In the genomic region with DNA sequence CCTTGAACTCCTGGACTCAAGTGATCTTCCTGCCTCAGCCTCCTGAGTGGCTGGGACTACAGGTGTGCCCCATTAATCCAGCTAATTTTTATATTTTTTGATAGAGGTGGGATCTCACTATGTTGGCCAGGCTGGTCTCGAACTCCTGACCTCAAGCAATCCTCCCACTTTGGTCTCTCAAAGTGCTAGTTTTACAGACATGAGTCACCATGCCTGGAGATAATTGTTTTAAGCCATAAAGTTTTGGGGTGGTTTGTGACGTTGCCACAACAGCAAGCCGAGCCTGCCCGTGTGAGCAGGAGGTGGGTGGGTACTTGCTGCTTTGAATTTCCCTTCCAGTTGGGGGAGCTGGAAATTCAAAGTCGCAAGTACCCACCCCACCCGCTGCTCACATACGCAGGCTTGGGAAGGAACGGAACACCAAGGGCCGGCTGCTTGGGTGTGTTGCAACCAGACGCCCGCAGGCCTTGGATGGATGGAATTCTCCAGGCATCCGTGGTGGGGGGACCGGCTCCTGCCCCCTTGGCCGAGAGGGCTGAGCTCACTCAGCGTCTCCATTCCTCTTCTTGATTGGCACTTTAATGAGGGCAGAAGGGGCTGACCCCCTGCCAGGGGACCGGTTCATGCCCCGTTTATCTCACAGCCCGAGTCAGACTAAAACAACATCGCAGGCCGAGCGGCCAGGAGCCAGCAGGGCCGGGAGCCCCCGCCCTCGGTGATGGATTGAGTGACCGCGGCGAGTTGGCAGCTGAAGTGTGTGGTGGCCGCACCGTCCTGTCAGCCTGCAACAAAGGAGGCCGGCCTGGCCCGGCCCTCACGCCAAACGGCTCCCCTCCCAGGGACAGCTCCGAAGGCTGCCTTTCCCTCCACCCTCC, we compare ENCODE assay signal across 10 cellular contexts.
A peak's percentile ranks its signal among the peaks of the same experiment; 100 is the strongest.
DNase-seq lines count a peak whose midpoint lies in the region; ATAC-seq, FAIRE-seq and TF ChIP-seq lines count a peak whose summit lies in the region.
"Had no signal": no experiment of that assay in that cellular context is flagged by ENCODE, and none has a peak within 500 bp of the region (broad histone marks: within the 10 kb centered on the region; RNA-seq: fewer than 3 reads in every experiment).

No MANE protein-coding gene starts in this region.

- H3K27me3 ChIP-seq in AG04450 (ENCODE audit: control insufficient read depth, insufficient read depth, low read length): no peaks in the 10 kb centered on the region
- H3K27me3 ChIP-seq: BLaER1 treated with 17β-estradiol and CSF1 and Interleukin-3, amounts not matched to agents 10 nM and 100 nM had no signal

- POLR2A ChIA-PET in AG04450 (lab: Yijun Ruan, JAX): interaction anchor here (0.6 to 2.5 kb wide), 7 partner anchors 10 to 79 kb away, joined by 3 to 11 read pairs (median 4); partner anchors contain the start of gene DHRS3

- CTCF ChIA-PET in AG04450 (lab: Charles Lee): interaction anchor here (0.8 to 1.6 kb wide), 4 partner anchors 12 to 133 kb away, joined by 3 to 8 read pairs (median 4); partner anchors contain the start of gene DHRS3

- peaks cover 5% of the 10 kb centered on the region for H3K9me3 ChIP-seq in AG04450 (ENCODE audit: control insufficient read depth, insufficient read depth, low read length)

- H3K4me1 Mint-ChIP-seq in nephron progenitor cell: peaks cover 71% of the 10 kb centered on the region

- no peak for ATAC-seq in GM21367 (IDR thresholded peaks at IDR 0.05; ENCODE audit: unreplicated experiment)
- ATAC-seq in GM21737 (IDR thresholded peaks at IDR 0.05; ENCODE audit: unreplicated experiment): no peak
- no peak for ATAC-seq in HG03442 (IDR thresholded peaks at IDR 0.05; ENCODE audit: unreplicated experiment)

- peaks cover 27% of the 10 kb centered on the region for H3K9me3 Mint-ChIP-seq in nephron progenitor cell

- TF ChIP-seq CTCF in AG04450 (IDR thresholded peaks at IDR 0.05; ENCODE audit: low read depth, low read length) (0 out of 2 replicates have a peak, but pooled peaks have one; percentile 16), nephron progenitor cell (IDR thresholded peaks at IDR 0.05) (no peak)

- H3K36me3 Mint-ChIP-seq in nephron progenitor cell (ENCODE audit: low read depth): peaks cover 22% of the 10 kb centered on the region

- peak overlapping the region; percentile 35 for H3K4me3 Mint-ChIP-seq in nephron progenitor cell

- peak overlapping the region; percentile 75 for H3K27ac ChIP-seq in AG04450 (ENCODE audit: low read depth, low read length)
- H3K27ac ChIP-seq: BLaER1 treated with 17β-estradiol and CSF1 and Interleukin-3, amounts not matched to agents 10 nM and 100 nM had no signal

- H3K4me3 ChIP-seq in AG04450 (ENCODE audit: low read depth, low read length): no peak overlapping the region
- H3K4me3 ChIP-seq: BLaER1 treated with 17β-estradiol and CSF1 and Interleukin-3, amounts not matched to agents 10 nM and 100 nM had no signal

- peaks cover 27% of the 10 kb centered on the region for H3K27me3 Mint-ChIP-seq in nephron progenitor cell (ENCODE audit: low read depth, poor library complexity)

- H3K27ac Mint-ChIP-seq in nephron progenitor cell: peak overlapping the region; percentile 88

- DNase-seq in AG04450 (ENCODE audit: low read depth, low spot score) (peak; percentile 79), RCC 7860 (ENCODE audit: low spot score) (peak; percentile 64), glomerular endothelial cell (ENCODE audit: extremely low read depth, low read depth, low spot score) (peak; percentile 36), nephron progenitor cell (peak; percentile 86)
- no peak for DNase-seq in activated CD4-positive, CD25-positive, alpha-beta regulatory T cell (lab: John Stamatoyannopoulos, UW)
- DNase-seq: NCI-H69 had no signal

- no peak for FAIRE-seq in RCC 7860 (lab: Jason Lieb, UNC)

Comparison
In these comparisons a context has a peak if more than half of its experiments do, and no peak if none do; other contexts are left out.
1. DNase-seq: peak in AG04450 (single experiment), RCC 7860 (single experiment), glomerular endothelial cell (single experiment) and nephron progenitor cell (single experiment); none in activated CD4-positive, CD25-positive, alpha-beta regulatory T cell (0 of 4).